In the genomic region with DNA sequence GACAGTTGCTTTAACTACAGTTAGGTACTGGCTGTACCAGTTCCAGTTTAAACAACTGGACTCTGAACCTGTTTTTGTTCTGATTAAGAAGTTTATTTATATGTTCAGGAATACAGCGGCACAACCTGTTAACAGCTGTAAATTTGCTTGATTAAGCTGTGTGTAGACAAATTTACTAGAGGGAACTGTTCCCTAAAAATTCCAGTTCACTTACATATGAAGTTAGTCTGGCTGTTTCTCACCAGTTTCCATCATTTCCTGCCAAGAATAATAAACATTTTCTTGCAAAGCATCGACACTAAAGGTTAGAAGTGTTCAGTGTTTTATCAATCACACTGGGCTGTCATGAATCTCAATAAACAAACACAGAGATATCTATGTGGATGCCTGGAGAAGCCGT, we compare ENCODE assay signal across 1 cellular context.
A peak's percentile ranks its signal among the peaks of the same experiment; 100 is the strongest.
TF ChIP-seq lines count a peak whose summit lies in the region.

No MANE protein-coding gene starts in this region.

TF ChIP-seq in HEK293, 187 proteins besides CTCF, POLR2A, EP300 and RAD21 (continued from another document and continues in another):
- TF ChIP-seq PATZ1 (tag by site-specific recombination; IDR thresholded peaks at IDR 0.05) (no peak), ZNF24 (tag by site-specific recombination; IDR thresholded peaks at IDR 0.05) (no peak), SP2 (tag by site-specific recombination; IDR thresholded peaks at IDR 0.05) (no peak), ZNF837 (tag by site-specific recombination; IDR thresholded peaks at IDR 0.05) (no peak), ZNF433 (tag by site-specific recombination; IDR thresholded peaks at IDR 0.05; ENCODE audit: low read depth) (no peak), OSR2 (tag by site-specific recombination; IDR thresholded peaks at IDR 0.05) (peak; percentile 56; the same call in 1 of the 2 replicates), PRDM1 (tag by site-specific recombination; IDR thresholded peaks at IDR 0.05) (no peak), GFI1B (tag by site-specific recombination; IDR thresholded peaks at IDR 0.05) (peak; percentile 76), MEIS1 (CRISPR knock-in tag; IDR thresholded peaks at IDR 0.05; ENCODE audit: borderline replicate concordance) (no peak), ZNF148 (tag by site-specific recombination; IDR thresholded peaks at IDR 0.05; ENCODE audit: borderline replicate concordance) (no peak), ZNF157 (tag by site-specific recombination; IDR thresholded peaks at IDR 0.05) (no peak), FEZF1 (tag by site-specific recombination; IDR thresholded peaks at IDR 0.05) (peak; percentile 92), ZNF600 (tag by site-specific recombination; IDR thresholded peaks at IDR 0.05) (peak; percentile 80), ZNF449 (tag by site-specific recombination; IDR thresholded peaks at IDR 0.05) (no peak), ZNF555 (tag by site-specific recombination; conservative IDR thresholded peaks at IDR 0.05) (no peak), ZNF670 (tag by site-specific recombination; IDR thresholded peaks at IDR 0.05; ENCODE audit: low read depth) (no peak), ZNF221 (tag by site-specific recombination; IDR thresholded peaks at IDR 0.05; ENCODE audit: borderline replicate concordance) (no peak)
- TF ChIP-seq, protein P1, sequence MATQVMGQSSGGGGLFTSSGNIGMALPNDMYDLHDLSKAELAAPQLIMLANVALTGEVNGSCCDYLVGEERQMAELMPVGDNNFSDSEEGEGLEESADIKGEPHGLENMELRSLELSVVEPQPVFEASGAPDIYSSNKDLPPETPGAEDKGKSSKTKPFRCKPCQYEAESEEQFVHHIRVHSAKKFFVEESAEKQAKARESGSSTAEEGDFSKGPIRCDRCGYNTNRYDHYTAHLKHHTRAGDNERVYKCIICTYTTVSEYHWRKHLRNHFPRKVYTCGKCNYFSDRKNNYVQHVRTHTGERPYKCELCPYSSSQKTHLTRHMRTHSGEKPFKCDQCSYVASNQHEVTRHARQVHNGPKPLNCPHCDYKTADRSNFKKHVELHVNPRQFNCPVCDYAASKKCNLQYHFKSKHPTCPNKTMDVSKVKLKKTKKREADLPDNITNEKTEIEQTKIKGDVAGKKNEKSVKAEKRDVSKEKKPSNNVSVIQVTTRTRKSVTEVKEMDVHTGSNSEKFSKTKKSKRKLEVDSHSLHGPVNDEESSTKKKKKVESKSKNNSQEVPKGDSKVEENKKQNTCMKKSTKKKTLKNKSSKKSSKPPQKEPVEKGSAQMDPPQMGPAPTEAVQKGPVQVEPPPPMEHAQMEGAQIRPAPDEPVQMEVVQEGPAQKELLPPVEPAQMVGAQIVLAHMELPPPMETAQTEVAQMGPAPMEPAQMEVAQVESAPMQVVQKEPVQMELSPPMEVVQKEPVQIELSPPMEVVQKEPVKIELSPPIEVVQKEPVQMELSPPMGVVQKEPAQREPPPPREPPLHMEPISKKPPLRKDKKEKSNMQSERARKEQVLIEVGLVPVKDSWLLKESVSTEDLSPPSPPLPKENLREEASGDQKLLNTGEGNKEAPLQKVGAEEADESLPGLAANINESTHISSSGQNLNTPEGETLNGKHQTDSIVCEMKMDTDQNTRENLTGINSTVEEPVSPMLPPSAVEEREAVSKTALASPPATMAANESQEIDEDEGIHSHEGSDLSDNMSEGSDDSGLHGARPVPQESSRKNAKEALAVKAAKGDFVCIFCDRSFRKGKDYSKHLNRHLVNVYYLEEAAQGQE (tag by site-specific recombination; IDR thresholded peaks at IDR 0.05) = no peak
- TF ChIP-seq, protein P2, sequence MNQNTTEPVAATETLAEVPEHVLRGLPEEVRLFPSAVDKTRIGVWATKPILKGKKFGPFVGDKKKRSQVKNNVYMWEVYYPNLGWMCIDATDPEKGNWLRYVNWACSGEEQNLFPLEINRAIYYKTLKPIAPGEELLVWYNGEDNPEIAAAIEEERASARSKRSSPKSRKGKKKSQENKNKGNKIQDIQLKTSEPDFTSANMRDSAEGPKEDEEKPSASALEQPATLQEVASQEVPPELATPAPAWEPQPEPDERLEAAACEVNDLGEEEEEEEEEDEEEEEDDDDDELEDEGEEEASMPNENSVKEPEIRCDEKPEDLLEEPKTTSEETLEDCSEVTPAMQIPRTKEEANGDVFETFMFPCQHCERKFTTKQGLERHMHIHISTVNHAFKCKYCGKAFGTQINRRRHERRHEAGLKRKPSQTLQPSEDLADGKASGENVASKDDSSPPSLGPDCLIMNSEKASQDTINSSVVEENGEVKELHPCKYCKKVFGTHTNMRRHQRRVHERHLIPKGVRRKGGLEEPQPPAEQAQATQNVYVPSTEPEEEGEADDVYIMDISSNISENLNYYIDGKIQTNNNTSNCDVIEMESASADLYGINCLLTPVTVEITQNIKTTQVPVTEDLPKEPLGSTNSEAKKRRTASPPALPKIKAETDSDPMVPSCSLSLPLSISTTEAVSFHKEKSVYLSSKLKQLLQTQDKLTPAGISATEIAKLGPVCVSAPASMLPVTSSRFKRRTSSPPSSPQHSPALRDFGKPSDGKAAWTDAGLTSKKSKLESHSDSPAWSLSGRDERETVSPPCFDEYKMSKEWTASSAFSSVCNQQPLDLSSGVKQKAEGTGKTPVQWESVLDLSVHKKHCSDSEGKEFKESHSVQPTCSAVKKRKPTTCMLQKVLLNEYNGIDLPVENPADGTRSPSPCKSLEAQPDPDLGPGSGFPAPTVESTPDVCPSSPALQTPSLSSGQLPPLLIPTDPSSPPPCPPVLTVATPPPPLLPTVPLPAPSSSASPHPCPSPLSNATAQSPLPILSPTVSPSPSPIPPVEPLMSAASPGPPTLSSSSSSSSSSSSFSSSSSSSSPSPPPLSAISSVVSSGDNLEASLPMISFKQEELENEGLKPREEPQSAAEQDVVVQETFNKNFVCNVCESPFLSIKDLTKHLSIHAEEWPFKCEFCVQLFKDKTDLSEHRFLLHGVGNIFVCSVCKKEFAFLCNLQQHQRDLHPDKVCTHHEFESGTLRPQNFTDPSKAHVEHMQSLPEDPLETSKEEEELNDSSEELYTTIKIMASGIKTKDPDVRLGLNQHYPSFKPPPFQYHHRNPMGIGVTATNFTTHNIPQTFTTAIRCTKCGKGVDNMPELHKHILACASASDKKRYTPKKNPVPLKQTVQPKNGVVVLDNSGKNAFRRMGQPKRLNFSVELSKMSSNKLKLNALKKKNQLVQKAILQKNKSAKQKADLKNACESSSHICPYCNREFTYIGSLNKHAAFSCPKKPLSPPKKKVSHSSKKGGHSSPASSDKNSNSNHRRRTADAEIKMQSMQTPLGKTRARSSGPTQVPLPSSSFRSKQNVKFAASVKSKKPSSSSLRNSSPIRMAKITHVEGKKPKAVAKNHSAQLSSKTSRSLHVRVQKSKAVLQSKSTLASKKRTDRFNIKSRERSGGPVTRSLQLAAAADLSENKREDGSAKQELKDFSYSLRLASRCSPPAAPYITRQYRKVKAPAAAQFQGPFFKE (tag by site-specific recombination; IDR thresholded peaks at IDR 0.05; ENCODE audit: borderline replicate concordance) = no peak
- TF ChIP-seq, protein P3, sequence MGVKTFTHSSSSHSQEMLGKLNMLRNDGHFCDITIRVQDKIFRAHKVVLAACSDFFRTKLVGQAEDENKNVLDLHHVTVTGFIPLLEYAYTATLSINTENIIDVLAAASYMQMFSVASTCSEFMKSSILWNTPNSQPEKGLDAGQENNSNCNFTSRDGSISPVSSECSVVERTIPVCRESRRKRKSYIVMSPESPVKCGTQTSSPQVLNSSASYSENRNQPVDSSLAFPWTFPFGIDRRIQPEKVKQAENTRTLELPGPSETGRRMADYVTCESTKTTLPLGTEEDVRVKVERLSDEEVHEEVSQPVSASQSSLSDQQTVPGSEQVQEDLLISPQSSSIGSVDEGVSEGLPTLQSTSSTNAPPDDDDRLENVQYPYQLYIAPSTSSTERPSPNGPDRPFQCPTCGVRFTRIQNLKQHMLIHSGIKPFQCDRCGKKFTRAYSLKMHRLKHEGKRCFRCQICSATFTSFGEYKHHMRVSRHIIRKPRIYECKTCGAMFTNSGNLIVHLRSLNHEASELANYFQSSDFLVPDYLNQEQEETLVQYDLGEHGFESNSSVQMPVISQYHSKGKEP (tag by site-specific recombination; IDR thresholded peaks at IDR 0.05) = peak; percentile 40; the same call in 1 of the 2 replicates
- TF ChIP-seq, protein P4, sequence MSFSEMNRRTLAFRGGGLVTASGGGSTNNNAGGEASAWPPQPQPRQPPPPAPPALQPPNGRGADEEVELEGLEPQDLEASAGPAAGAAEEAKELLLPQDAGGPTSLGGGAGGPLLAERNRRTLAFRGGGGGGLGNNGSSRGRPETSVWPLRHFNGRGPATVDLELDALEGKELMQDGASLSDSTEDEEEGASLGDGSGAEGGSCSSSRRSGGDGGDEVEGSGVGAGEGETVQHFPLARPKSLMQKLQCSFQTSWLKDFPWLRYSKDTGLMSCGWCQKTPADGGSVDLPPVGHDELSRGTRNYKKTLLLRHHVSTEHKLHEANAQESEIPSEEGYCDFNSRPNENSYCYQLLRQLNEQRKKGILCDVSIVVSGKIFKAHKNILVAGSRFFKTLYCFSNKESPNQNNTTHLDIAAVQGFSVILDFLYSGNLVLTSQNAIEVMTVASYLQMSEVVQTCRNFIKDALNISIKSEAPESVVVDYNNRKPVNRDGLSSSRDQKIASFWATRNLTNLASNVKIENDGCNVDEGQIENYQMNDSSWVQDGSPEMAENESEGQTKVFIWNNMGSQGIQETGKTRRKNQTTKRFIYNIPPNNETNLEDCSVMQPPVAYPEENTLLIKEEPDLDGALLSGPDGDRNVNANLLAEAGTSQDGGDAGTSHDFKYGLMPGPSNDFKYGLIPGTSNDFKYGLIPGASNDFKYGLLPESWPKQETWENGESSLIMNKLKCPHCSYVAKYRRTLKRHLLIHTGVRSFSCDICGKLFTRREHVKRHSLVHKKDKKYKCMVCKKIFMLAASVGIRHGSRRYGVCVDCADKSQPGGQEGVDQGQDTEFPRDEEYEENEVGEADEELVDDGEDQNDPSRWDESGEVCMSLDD (tag by site-specific recombination; IDR thresholded peaks at IDR 0.05) = no peak
- TF ChIP-seq, protein P5, sequence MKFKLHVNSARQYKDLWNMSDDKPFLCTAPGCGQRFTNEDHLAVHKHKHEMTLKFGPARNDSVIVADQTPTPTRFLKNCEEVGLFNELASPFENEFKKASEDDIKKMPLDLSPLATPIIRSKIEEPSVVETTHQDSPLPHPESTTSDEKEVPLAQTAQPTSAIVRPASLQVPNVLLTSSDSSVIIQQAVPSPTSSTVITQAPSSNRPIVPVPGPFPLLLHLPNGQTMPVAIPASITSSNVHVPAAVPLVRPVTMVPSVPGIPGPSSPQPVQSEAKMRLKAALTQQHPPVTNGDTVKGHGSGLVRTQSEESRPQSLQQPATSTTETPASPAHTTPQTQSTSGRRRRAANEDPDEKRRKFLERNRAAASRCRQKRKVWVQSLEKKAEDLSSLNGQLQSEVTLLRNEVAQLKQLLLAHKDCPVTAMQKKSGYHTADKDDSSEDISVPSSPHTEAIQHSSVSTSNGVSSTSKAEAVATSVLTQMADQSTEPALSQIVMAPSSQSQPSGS (tag by site-specific recombination; IDR thresholded peaks at IDR 0.05; ENCODE audit: low read depth) = no peak
- TF ChIP-seq, protein P6, sequence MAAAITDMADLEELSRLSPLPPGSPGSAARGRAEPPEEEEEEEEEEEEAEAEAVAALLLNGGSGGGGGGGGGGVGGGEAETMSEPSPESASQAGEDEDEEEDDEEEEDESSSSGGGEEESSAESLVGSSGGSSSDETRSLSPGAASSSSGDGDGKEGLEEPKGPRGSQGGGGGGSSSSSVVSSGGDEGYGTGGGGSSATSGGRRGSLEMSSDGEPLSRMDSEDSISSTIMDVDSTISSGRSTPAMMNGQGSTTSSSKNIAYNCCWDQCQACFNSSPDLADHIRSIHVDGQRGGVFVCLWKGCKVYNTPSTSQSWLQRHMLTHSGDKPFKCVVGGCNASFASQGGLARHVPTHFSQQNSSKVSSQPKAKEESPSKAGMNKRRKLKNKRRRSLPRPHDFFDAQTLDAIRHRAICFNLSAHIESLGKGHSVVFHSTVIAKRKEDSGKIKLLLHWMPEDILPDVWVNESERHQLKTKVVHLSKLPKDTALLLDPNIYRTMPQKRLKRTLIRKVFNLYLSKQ (tag by site-specific recombination; IDR thresholded peaks at IDR 0.05; ENCODE audit: borderline replicate concordance) = no peak
